In genomic region chr11:119030029-119030328, GRCh38 we compare ENCODE assay signal across 8 cellular contexts. TPM values are rescaled to one million over a fixed set of nuclear protein-coding genes. Genes with fewer than 3 reads are reported as not detected.
DNase-seq lines count a peak whose midpoint lies in the region; ATAC-seq, FAIRE-seq and TF ChIP-seq lines count a peak whose summit lies in the region.

No MANE protein-coding gene starts in this region.

- H3K14ac ChIP-seq in H1 (ENCODE audit: insufficient read length), result no peak overlapping the region

- peak overlapping the region; percentile 87 to 99 (median 96) for H3K4me2 ChIP-seq in BLaER1 treated with 17β-estradiol and CSF1 and Interleukin-3, amounts not matched to agents 10 nM and 100 nM
- peak overlapping the region; percentile 100 for H3K4me2 ChIP-seq in MM.1S (ENCODE audit: low read depth, low read length)
- peak overlapping the region; percentile 81 to 82 for H3K4me2 ChIP-seq in H1 (ENCODE audit: insufficient read depth in 1 of 2, low read depth in 2 of 2, low read length in 2 of 2)
- H3K4me2 ChIP-seq in osteoblast (ENCODE audit: insufficient read depth, low read length), result peak overlapping the region; percentile 93

- no peak overlapping the region for H2BK120ac ChIP-seq in H1 (replicated peaks; ENCODE audit: low read depth, low read length)

- no peak for TF ChIP-seq EP300 in H1 (IDR thresholded peaks at IDR 0.05; ENCODE audit: borderline replicate concordance in 1 of 2, low read depth in 2 of 2, low read length in 2 of 2)

- H2BK15ac ChIP-seq in H1 (ENCODE audit: low read length), result no peak overlapping the region

- peak overlapping the region; percentile 69 to 82 (median 80) for H3K9ac ChIP-seq in BLaER1 treated with 17β-estradiol and CSF1 and Interleukin-3, amounts not matched to agents 10 nM and 100 nM
- H3K9ac ChIP-seq in MM.1S (ENCODE audit: low read length) (peak overlapping the region; percentile 91), H1 (replicated peaks in 1 of 4; ENCODE audit: extremely low read depth in 1 of 4, low read depth in 3 of 4, low read length in 3 of 4) (peak overlapping the region; percentile 56 to 98 (median 92); a peak in 6 of 7 replicates)

- peak overlapping the region; percentile 21 to 73 (median 59); a peak in 20 of 22 replicates for H3K27ac ChIP-seq in BLaER1 treated with 17β-estradiol and CSF1 and Interleukin-3, amounts not matched to agents 10 nM and 100 nM
- H3K27ac ChIP-seq in MM.1S (ENCODE audit: low read length) (peak overlapping the region; percentile 76), H1 (ENCODE audit: low read depth, low read length) (peak overlapping the region; percentile 89; the same call in 1 of the 2 replicates), osteoblast (ENCODE audit: low read depth, low read length) (no peak overlapping the region)

- peak overlapping the region; percentile 91 for H3K18ac ChIP-seq in H1 (ENCODE audit: extremely low read depth, low read length)

- no peak for TF ChIP-seq RAD21 in H1 (IDR thresholded peaks at IDR 0.05 in 1 of 2, conservative IDR thresholded peaks at IDR 0.05 in 1 of 2; ENCODE audit: low read depth in 2 of 2, low read length in 2 of 2)

- peak overlapping the region; percentile 98; the same call in 1 of the 2 replicates for H2BK5ac ChIP-seq in H1 (ENCODE audit: low read depth, low read length)

- H3K4me1 ChIP-seq in BLaER1 treated with 17β-estradiol and CSF1 and Interleukin-3, amounts not matched to agents 10 nM and 100 nM, result peaks cover 18 to 39% (median 34%) of the 10 kb centered on the region in 10 experiments
- peaks cover 21% of the 10 kb centered on the region for H3K4me1 ChIP-seq in MM.1S (ENCODE audit: low read length)
- H3K4me1 ChIP-seq in H1 (replicated peaks in 1 of 4; ENCODE audit: control insufficient read depth in 3 of 4, insufficient read depth in 4 of 4, low read length in 3 of 4), result peaks cover 6 to 13% (median 10%) of the 10 kb centered on the region in 4 experiments
- H3K4me1 ChIP-seq in osteoblast (ENCODE audit: insufficient read depth, low read length), result peaks cover 10% of the 10 kb centered on the region

- no peaks in the 10 kb centered on the region for H3K9me3 ChIP-seq in BLaER1 treated with 17β-estradiol and CSF1 and Interleukin-3, amounts not matched to agents 10 nM and 100 nM (replicated peaks in 1 of 11)
- H3K9me3 ChIP-seq in MM.1S (replicated peaks; ENCODE audit: insufficient read depth, low read length) (no peaks in the 10 kb centered on the region), H1 (ENCODE audit: insufficient read depth in 2 of 2, low read depth in 1 of 2, low read length in 1 of 2) (no peaks in the 10 kb centered on the region), osteoblast (ENCODE audit: low read depth, low read length) (no peaks in the 10 kb centered on the region)

- no peak overlapping the region for H3K4ac ChIP-seq in H1 (replicated peaks; ENCODE audit: insufficient read length, low read depth, low read length)

- peaks cover 7% of the 10 kb centered on the region; the same call in 1 of the 2 replicates for H3K23me2 ChIP-seq in H1 (ENCODE audit: low read depth, low read length)

- peaks cover 15% of the 10 kb centered on the region for H3K79me1 ChIP-seq in H1 (ENCODE audit: low read depth, low read length)

- H3F3A ChIP-seq in MM.1S (ENCODE audit: insufficient read depth, low read length), result peaks cover 15% of the 10 kb centered on the region

- no peak overlapping the region for H2BK20ac ChIP-seq in H1 (ENCODE audit: low read length)

- peak overlapping the region; percentile 47; the same call in 1 of the 2 replicates for H4K8ac ChIP-seq in H1 (ENCODE audit: extremely low read depth, insufficient read depth, low read length)

- H3K79me2 ChIP-seq in MM.1S (ENCODE audit: low read length) (peaks cover 57% of the 10 kb centered on the region), H1 (ENCODE audit: control insufficient read depth in 1 of 2, insufficient read depth in 2 of 2, low read length in 2 of 2) (peaks cover 0 to 19% of the 10 kb centered on the region in 2 experiments; a peak in 1 of 4 replicates), osteoblast (ENCODE audit: insufficient read depth, low read length) (no peaks in the 10 kb centered on the region)

- no peak overlapping the region for H3K23ac ChIP-seq in H1 (ENCODE audit: insufficient read length)

- no peak overlapping the region for H4K91ac ChIP-seq in H1 (replicated peaks; ENCODE audit: insufficient read length, low read length)

- no peak overlapping the region for H2BK12ac ChIP-seq in H1 (ENCODE audit: low read depth, low read length)

- DNase-seq in MM.1S, result no peak
- DNase-seq in H1 (ENCODE audit: low read depth in 1 of 2, low spot score in 2 of 2), result no peak
- DNase-seq in osteoblast (ENCODE audit: insufficient read length, low spot score, missing footprints), result no peak
- DNase-seq in hippocampal formation (lab: John Stamatoyannopoulos, UW), result no peak
- no peak for DNase-seq in germinal center (ENCODE audit: low spot score)

- peak overlapping the region; percentile 93 for H3K56ac ChIP-seq in H1 (replicated peaks; ENCODE audit: insufficient read length, low read depth, low read length)

- 4% methylated on average over 13 of the region's 13 CpGs; no CpG with 5 or more reads in 1 of the 2 experiments for WGBS in H1 (ENCODE audit: extremely low coverage in 1 of 2, insufficient coverage in 1 of 2, insufficient read length in 1 of 2, insufficient replicate concordance in 2 of 2, low coverage in 1 of 2, low lambda C conversion rate in 2 of 2, missing lambda C conversion rate in 1 of 2), 2 experiments

- H2AFZ ChIP-seq in MM.1S (ENCODE audit: low read length), result peak overlapping the region; percentile 45
- no peak overlapping the region for H2AFZ ChIP-seq in H1 (ENCODE audit: low read length)
- peak overlapping the region; percentile 89 for H2AFZ ChIP-seq in osteoblast (ENCODE audit: low read length)

- TF ChIP-seq POLR2A in H1 (IDR thresholded peaks at IDR 0.05; ENCODE audit: control extremely low read depth in 1 of 2, low read depth in 2 of 2, low read length in 2 of 2), result no peak

- peaks cover 19 to 41% (median 32%) of the 10 kb centered on the region in 11 experiments for H3K36me3 ChIP-seq in BLaER1 treated with 17β-estradiol and CSF1 and Interleukin-3, amounts not matched to agents 10 nM and 100 nM
- H3K36me3 ChIP-seq in MM.1S (replicated peaks; ENCODE audit: insufficient read depth, low read length) (no peaks in the 10 kb centered on the region), H1 (ENCODE audit: control insufficient read depth in 2 of 4, insufficient read depth in 4 of 4, low read length in 3 of 4) (peaks cover 6 to 36% (median 14%) of the 10 kb centered on the region in 4 experiments), osteoblast (ENCODE audit: insufficient read depth, low read length) (peaks cover 5% of the 10 kb centered on the region)

- peak overlapping the region; percentile 67 to 87 (median 79) for H3K4me3 ChIP-seq in BLaER1 treated with 17β-estradiol and CSF1 and Interleukin-3, amounts not matched to agents 10 nM and 100 nM
- H3K4me3 ChIP-seq in MM.1S (ENCODE audit: low read length), result peak overlapping the region; percentile 88
- H3K4me3 ChIP-seq in H1 (ENCODE audit: extremely low read depth in 1 of 4, insufficient read depth in 2 of 4, low read depth in 3 of 4, low read length in 4 of 4), result peak overlapping the region; percentile 64 to 84 (median 74)
- peak overlapping the region; percentile 88 for H3K4me3 ChIP-seq in osteoblast (ENCODE audit: insufficient read depth, low read length)

- H3K9me2 ChIP-seq in MM.1S (replicated peaks; ENCODE audit: insufficient read depth, low read length), result no peaks in the 10 kb centered on the region

- no peak overlapping the region for H4K5ac ChIP-seq in H1 (ENCODE audit: insufficient read length, low read depth, low read length)

- CTCF ChIA-PET in H1 (lab: Charles Lee; ENCODE audit: partially characterized antibody), result interaction anchor here (0.9 to 3.1 kb wide), 7 partner anchors 9 to 53 kb away, joined by 3 to 12 read pairs (median 3); partner anchors contain the start of genes RPS25, TRAPPC4 and VPS11

- no peak for FAIRE-seq in H1 (lab: Jason Lieb, UNC)

- no peak for TF ChIP-seq CTCF in MM.1S (IDR thresholded peaks at IDR 0.05; ENCODE audit: low read length)
- no peak for TF ChIP-seq CTCF in H1 (IDR thresholded peaks at IDR 0.05; ENCODE audit: control extremely low read depth in 1 of 3, insufficient read depth in 1 of 3, low read depth in 1 of 3, low read length in 3 of 3)
- TF ChIP-seq CTCF in osteoblast (IDR thresholded peaks at IDR 0.05; ENCODE audit: extremely low read depth, low read depth, low read length), result no peak

- no peak overlapping the region for H2AK5ac ChIP-seq in H1 (ENCODE audit: low read depth, low read length)

- peaks cover 0 to 26% (median 0%) of the 10 kb centered on the region in 11 experiments; a peak in 3 of 22 replicates for H4K20me1 ChIP-seq in BLaER1 treated with 17β-estradiol and CSF1 and Interleukin-3, amounts not matched to agents 10 nM and 100 nM
- H4K20me1 ChIP-seq in MM.1S (ENCODE audit: insufficient read depth, low read length) (no peaks in the 10 kb centered on the region), H1 (replicated peaks in 1 of 2; ENCODE audit: control insufficient read depth in 1 of 2, insufficient read depth in 2 of 2, low read length in 2 of 2) (peaks cover 3 to 13% of the 10 kb centered on the region in 2 experiments), osteoblast (ENCODE audit: insufficient read depth, low read length) (no peaks in the 10 kb centered on the region)

- POLR2A ChIA-PET in H1 (lab: Charles Lee; ENCODE audit: partially characterized antibody), result interaction anchor here (0.9 to 9.7 kb wide), 10 partner anchors 12 to 239 kb away, joined by 3 to 224 read pairs (median 5); partner anchors contain the start of genes DDX6, DPAGT1, HYOU1 and RPS25

- peak; percentile 16 for ATAC-seq in GM21528 (IDR thresholded peaks at IDR 0.05; ENCODE audit: low FRiP score, unreplicated experiment)
- no peak for ATAC-seq in GM18873 (IDR thresholded peaks at IDR 0.05; ENCODE audit: low FRiP score, unreplicated experiment)

- H3K27me3 ChIP-seq in BLaER1 treated with 17β-estradiol and CSF1 and Interleukin-3, amounts not matched to agents 10 nM and 100 nM, result no peaks in the 10 kb centered on the region
- H3K27me3 ChIP-seq in MM.1S (replicated peaks; ENCODE audit: insufficient read depth, low read length) (no peaks in the 10 kb centered on the region), H1 (replicated peaks in 1 of 4; ENCODE audit: control insufficient read depth in 3 of 4, extremely low read depth in 1 of 4, insufficient read depth in 3 of 4, low read length in 3 of 4) (no peaks in the 10 kb centered on the region), osteoblast (ENCODE audit: insufficient read depth, low read length) (no peaks in the 10 kb centered on the region)

RNA-seq across cellular contexts. Expression of gene SLC37A4, which starts 0.7 kb away (rescaled TPM):
- total RNA-seq in H1 (2021; fragmentation: NEBNext Ultra II Directional; extraction: Animal tissue kit (Norgen Biotek cat#: 25700)), result 29.0 and 35.1 TPM in 2 replicates
- 91.9 and 101 TPM in 2 replicates for polyA plus RNA-seq in H1 (2011; rRNA removed)
- 79.2 TPM for polyA plus RNA-seq in H1 (2011; cell fraction: cytosol; rRNA removed)
- polyA plus RNA-seq in H1 (2011; cell fraction: nucleus; rRNA removed), result 241 TPM
- 35.6 to 53.5 TPM (median 49.8 TPM) in 4 replicates for polyA plus RNA-seq in H1 (2012, experiment 1 of 2)
- 53.6 TPM for polyA plus RNA-seq in H1 (2012, experiment 2 of 2)
- 44.1 TPM for polyA plus RNA-seq in H1 (2013, experiment 1 of 2)
- 43.1 TPM for polyA plus RNA-seq in H1 (2013, experiment 2 of 2)
- 60.9 and 63.3 TPM in 2 replicates for polyA minus RNA-seq in H1 (2011; rRNA and poly(A)+ RNA removed)
- polyA minus RNA-seq in H1 (2011; cell fraction: cytosol; rRNA and poly(A)+ RNA removed), result 23.0 TPM
- 45.7 TPM for polyA minus RNA-seq in H1 (2011; cell fraction: nucleus; rRNA and poly(A)+ RNA removed)
- 13.0 and 14.8 TPM in 2 replicates for total RNA-seq in osteoblast

RNA-seq across cellular contexts. Expression of gene TRAPPC4, which starts 11.4 kb away (rescaled TPM):
- 88.6 and 94.3 TPM in 2 replicates for total RNA-seq in H1 (2021; fragmentation: NEBNext Ultra II Directional; extraction: Animal tissue kit (Norgen Biotek cat#: 25700))
- polyA plus RNA-seq in H1 (2011; rRNA removed), result 223 and 240 TPM in 2 replicates
- polyA plus RNA-seq in H1 (2011; cell fraction: cytosol; rRNA removed), result 245 TPM
- polyA plus RNA-seq in H1 (2011; cell fraction: nucleus; rRNA removed), result 104 TPM
- 108 to 134 TPM (median 120 TPM) in 4 replicates for polyA plus RNA-seq in H1 (2012, experiment 1 of 2)
- 19.3 TPM for polyA plus RNA-seq in H1 (2012, experiment 2 of 2)
- polyA plus RNA-seq in H1 (2013, experiment 1 of 2), result 86.2 TPM
- polyA plus RNA-seq in H1 (2013, experiment 2 of 2), result 95.7 TPM
- polyA minus RNA-seq in H1 (2011; rRNA and poly(A)+ RNA removed), result 100 and 133 TPM in 2 replicates
- polyA minus RNA-seq in H1 (2011; cell fraction: cytosol; rRNA and poly(A)+ RNA removed), result 26.9 TPM
- polyA minus RNA-seq in H1 (2011; cell fraction: nucleus; rRNA and poly(A)+ RNA removed), result 47.6 TPM
- total RNA-seq in osteoblast, result 42.3 and 48.0 TPM in 2 replicates

RNA-seq across cellular contexts. Expression of gene RPS25, which starts 11.8 kb away (rescaled TPM):
- 1,525 and 1,551 TPM in 2 replicates for total RNA-seq in H1 (2021; fragmentation: NEBNext Ultra II Directional; extraction: Animal tissue kit (Norgen Biotek cat#: 25700))
- 949 and 1,643 TPM in 2 replicates for polyA plus RNA-seq in H1 (2011; rRNA removed)
- 2,605 TPM for polyA plus RNA-seq in H1 (2011; cell fraction: cytosol; rRNA removed)
- polyA plus RNA-seq in H1 (2011; cell fraction: nucleus; rRNA removed), result 229 TPM
- polyA plus RNA-seq in H1 (2012, experiment 1 of 2), result 1,158 to 2,090 TPM (median 1,347 TPM) in 4 replicates
- polyA plus RNA-seq in H1 (2012, experiment 2 of 2), result 3,124 TPM
- 3,101 TPM for polyA plus RNA-seq in H1 (2013, experiment 1 of 2)
- 3,045 TPM for polyA plus RNA-seq in H1 (2013, experiment 2 of 2)
- 94.4 and 132 TPM in 2 replicates for polyA minus RNA-seq in H1 (2011; rRNA and poly(A)+ RNA removed)
- 544 TPM for polyA minus RNA-seq in H1 (2011; cell fraction: cytosol; rRNA and poly(A)+ RNA removed)
- polyA minus RNA-seq in H1 (2011; cell fraction: nucleus; rRNA and poly(A)+ RNA removed), result 151 TPM
- 1,078 and 1,259 TPM in 2 replicates for total RNA-seq in osteoblast

RNA-seq across cellular contexts. Expression of gene HYOU1, which starts 27.0 kb away (rescaled TPM):
- 293 and 295 TPM in 2 replicates for total RNA-seq in H1 (2021; fragmentation: NEBNext Ultra II Directional; extraction: Animal tissue kit (Norgen Biotek cat#: 25700))
- 229 and 239 TPM in 2 replicates for polyA plus RNA-seq in H1 (2011; rRNA removed)
- 202 TPM for polyA plus RNA-seq in H1 (2011; cell fraction: cytosol; rRNA removed)
- 288 TPM for polyA plus RNA-seq in H1 (2011; cell fraction: nucleus; rRNA removed)
- 173 to 236 TPM (median 223 TPM) in 4 replicates for polyA plus RNA-seq in H1 (2012, experiment 1 of 2)
- 152 TPM for polyA plus RNA-seq in H1 (2012, experiment 2 of 2)
- polyA plus RNA-seq in H1 (2013, experiment 1 of 2), result 284 TPM
- polyA plus RNA-seq in H1 (2013, experiment 2 of 2), result 265 TPM
- 323 and 367 TPM in 2 replicates for polyA minus RNA-seq in H1 (2011; rRNA and poly(A)+ RNA removed)
- polyA minus RNA-seq in H1 (2011; cell fraction: cytosol; rRNA and poly(A)+ RNA removed), result 136 TPM
- 90.0 TPM for polyA minus RNA-seq in H1 (2011; cell fraction: nucleus; rRNA and poly(A)+ RNA removed)
- total RNA-seq in osteoblast, result 94.9 and 117 TPM in 2 replicates

RNA-seq across cellular contexts. Expression of gene CENATAC, which starts 32.0 kb away (rescaled TPM):
- total RNA-seq in H1 (2021; fragmentation: NEBNext Ultra II Directional; extraction: Animal tissue kit (Norgen Biotek cat#: 25700)), result 33.1 and 36.4 TPM in 2 replicates
- 20.1 and 22.7 TPM in 2 replicates for polyA plus RNA-seq in H1 (2011; rRNA removed)
- 27.0 TPM for polyA plus RNA-seq in H1 (2011; cell fraction: cytosol; rRNA removed)
- 33.9 TPM for polyA plus RNA-seq in H1 (2011; cell fraction: nucleus; rRNA removed)
- 31.1 to 37.2 TPM (median 35.4 TPM) in 4 replicates for polyA plus RNA-seq in H1 (2012, experiment 1 of 2)
- 15.7 TPM for polyA plus RNA-seq in H1 (2012, experiment 2 of 2)
- 41.8 TPM for polyA plus RNA-seq in H1 (2013, experiment 1 of 2)
- polyA plus RNA-seq in H1 (2013, experiment 2 of 2), result 33.2 TPM
- polyA minus RNA-seq in H1 (2011; rRNA and poly(A)+ RNA removed), result 29.4 and 32.4 TPM in 2 replicates
- 18.3 TPM for polyA minus RNA-seq in H1 (2011; cell fraction: cytosol; rRNA and poly(A)+ RNA removed)
- polyA minus RNA-seq in H1 (2011; cell fraction: nucleus; rRNA and poly(A)+ RNA removed), result 50.4 TPM
- 37.6 and 37.7 TPM in 2 replicates for total RNA-seq in osteoblast
